In genomic region chr13:94713556-94714182, GRCh38 we compare ENCODE assay signal across 18 cellular contexts. TPM values are rescaled to one million over a fixed set of nuclear protein-coding genes. Genes with fewer than 3 reads are reported as not detected.
DNase-seq lines count a peak whose midpoint lies in the region; ATAC-seq and TF ChIP-seq lines count a peak whose summit lies in the region.
"Had no signal": no experiment of that assay in that cellular context is flagged by ENCODE, and none has a peak within 500 bp of the region (broad histone marks: within the 10 kb centered on the region; RNA-seq: fewer than 3 reads in every experiment).

No MANE protein-coding gene starts in this region.

- H3K4me1 ChIP-seq in CD8-positive, alpha-beta T cell (ENCODE audit: insufficient read depth, low read length): peaks cover 4% of the 10 kb centered on the region
- H3K4me1 ChIP-seq in HUES64 (ENCODE audit: insufficient read depth, low read length): peaks cover 58% of the 10 kb centered on the region
- H3K4me1 ChIP-seq in esophagus squamous epithelium: peaks cover 8 to 83% (median 17%) of the 10 kb centered on the region in 3 donors
- peaks cover 28% of the 10 kb centered on the region for H3K4me1 ChIP-seq in neuron (ENCODE audit: insufficient read depth, low read length)

- H3K4me3 Mint-ChIP-seq in CD8-positive, alpha-beta T cell: peak overlapping the region; percentile 44
- H3K4me3 Mint-ChIP-seq: activated CD8-positive, alpha-beta T cell treated with anti-CD3 and anti-CD28 coated beads for 36 hours; activated naive CD8-positive, alpha-beta T cell treated with anti-CD3 and anti-CD28 coated beads, Interleukin-2, amount 10 ng/mL, durations not matched to agents 7 days and 5 days; memory B cell; T-helper 1 cell treated with Interleukin-12 subunit alpha and Interleukin-12 subunit beta and Interleukin-4 antibody, amounts not matched to agents 30 μg/mL and 1 μg/mL, for 36 hours had no signal

- intact Hi-C loops in CD8-positive, alpha-beta T cell (cut with DNase I, micrococcal nuclease): no loop called here
- intact Hi-C loops in esophagus squamous epithelium (cut with DNase I): no loop called here

- H3K27me3 Mint-ChIP-seq in CD8-positive, alpha-beta T cell (ENCODE audit: low read depth): peaks cover 59% of the 10 kb centered on the region

- H3K4me3 ChIP-seq in CD8-positive, alpha-beta T cell (ENCODE audit: low read depth, low read length): no peak overlapping the region
- H3K4me3 ChIP-seq in HUES64 (ENCODE audit: low read length) (peak overlapping the region; percentile 77), esophagus squamous epithelium (peak overlapping the region; percentile 66 to 75 (median 69)), neuron (ENCODE audit: low read length) (peak overlapping the region; percentile 78)

- H3K36me3 ChIP-seq in CD8-positive, alpha-beta T cell (ENCODE audit: insufficient read depth, low read length): no peaks in the 10 kb centered on the region
- H3K36me3 ChIP-seq in HUES64 (ENCODE audit: insufficient read depth, low read length) (no peaks in the 10 kb centered on the region), esophagus squamous epithelium (no peaks in the 10 kb centered on the region), neuron (ENCODE audit: insufficient read depth, low read length) (peaks cover 26% of the 10 kb centered on the region)
- H3K36me3 ChIP-seq: heart left ventricle had no signal

- CTCF ChIA-PET in CD8-positive, alpha-beta T cell (lab: Charles Lee): no interaction called here

- H3K36me3 Mint-ChIP-seq in CD8-positive, alpha-beta T cell: no peaks in the 10 kb centered on the region
- H3K36me3 Mint-ChIP-seq: activated naive CD8-positive, alpha-beta T cell treated with anti-CD3 and anti-CD28 coated beads, Interleukin-2, amount 10 ng/mL, durations not matched to agents 7 days and 5 days; memory B cell had no signal

- POLR2A ChIA-PET in CD8-positive, alpha-beta T cell (lab: Charles Lee): no interaction called here

- H3K27ac Mint-ChIP-seq in CD8-positive, alpha-beta T cell: no peak overlapping the region
- H3K27ac Mint-ChIP-seq: activated CD8-positive, alpha-beta T cell treated with anti-CD3 and anti-CD28 coated beads for 36 hours; activated naive CD8-positive, alpha-beta T cell treated with anti-CD3 and anti-CD28 coated beads, Interleukin-2, amount 10 ng/mL, durations not matched to agents 7 days and 5 days; memory B cell had no signal

- H3K27ac ChIP-seq in CD8-positive, alpha-beta T cell (ENCODE audit: low read depth, low read length): no peak overlapping the region
- H3K27ac ChIP-seq in HUES64 (ENCODE audit: low read depth, low read length) (peak overlapping the region; percentile 57; the same call in 1 of the 2 replicates), esophagus squamous epithelium (peak overlapping the region; percentile 45 to 90 (median 87))
- H3K27ac ChIP-seq: heart left ventricle had no signal

- H3K9ac ChIP-seq in HUES64 (ENCODE audit: low read depth, low read length): peak overlapping the region; percentile 57

- peaks cover 14% of the 10 kb centered on the region for H3K4me1 Mint-ChIP-seq in CD8-positive, alpha-beta T cell (ENCODE audit: low read depth)

- no peak for TF ChIP-seq CTCF in CD8-positive, alpha-beta T cell (IDR thresholded peaks at IDR 0.05)
- no peak for TF ChIP-seq CTCF in esophagus squamous epithelium (IDR thresholded peaks at IDR 0.05)

- DNase-seq in CD8-positive, alpha-beta T cell: no peak
- DNase-seq in esophagus squamous epithelium (lab: John Stamatoyannopoulos, UW): no peak
- DNase-seq in HT-29 (ENCODE audit: low spot score): no peak
- no peak for DNase-seq in EL
- no peak for DNase-seq in effector CD8-positive, alpha-beta T cell (lab: John Stamatoyannopoulos, UW)
- DNase-seq: activated CD8-positive, alpha-beta T cell treated with anti-CD3 and anti-CD28 coated beads for 36 hours; effector memory CD4-positive, alpha-beta T cell; heart left ventricle; NCI-H2171 treated with DMSO at 0.1 percent for 48 hours; stimulated activated CD4-positive, alpha-beta T cell treated with anti-CD3 and anti-CD28 coated beads, Interleukin-2, amount 100 ng/mL, for 48 hours; stimulated activated naive CD4-positive, alpha-beta T cell treated with Interleukin-2 at 50 U/mL for 16 hours had no signal

- no peak overlapping the region for H2AFZ ChIP-seq in neuron (ENCODE audit: low read depth, low read length)

- peaks cover 7% of the 10 kb centered on the region for H3K27me3 ChIP-seq in CD8-positive, alpha-beta T cell (ENCODE audit: insufficient read depth, low read length)
- H3K27me3 ChIP-seq in HUES64 (ENCODE audit: insufficient read depth, low read length): peaks cover 60% of the 10 kb centered on the region
- H3K27me3 ChIP-seq in esophagus squamous epithelium: peaks cover 0 to 84% (median 11%) of the 10 kb centered on the region in 4 donors
- H3K27me3 ChIP-seq in neuron (ENCODE audit: insufficient read depth, low read length): no peaks in the 10 kb centered on the region

- TF ChIP-seq POLR2A in esophagus squamous epithelium (IDR thresholded peaks at IDR 0.05): no peak

- H3K9me3 Mint-ChIP-seq in CD8-positive, alpha-beta T cell: no peaks in the 10 kb centered on the region
- H3K9me3 Mint-ChIP-seq: activated CD8-positive, alpha-beta T cell treated with anti-CD3 and anti-CD28 coated beads for 36 hours; activated naive CD8-positive, alpha-beta T cell treated with anti-CD3 and anti-CD28 coated beads, Interleukin-2, amount 10 ng/mL, durations not matched to agents 7 days and 5 days; memory B cell; T-helper 1 cell treated with Interleukin-12 subunit alpha and Interleukin-12 subunit beta and Interleukin-4 antibody, amounts not matched to agents 30 μg/mL and 1 μg/mL, for 36 hours had no signal

- 3% methylated on average over 21 of the region's 22 CpGs for WGBS in HUES64
- WGBS in esophagus squamous epithelium, 2 donors: 9 to 12% methylated on average over 3 of the region's 22 CpGs

- no peak for ATAC-seq in CD8-positive, alpha-beta T cell
- ATAC-seq in GM18511 (IDR thresholded peaks at IDR 0.05; ENCODE audit: unreplicated experiment): no peak

- no peaks in the 10 kb centered on the region for H3K9me3 ChIP-seq in CD8-positive, alpha-beta T cell (ENCODE audit: low read length)
- H3K9me3 ChIP-seq in HUES64 (ENCODE audit: insufficient read depth, low read depth, low read length) (no peaks in the 10 kb centered on the region), esophagus squamous epithelium (no peaks in the 10 kb centered on the region), neuron (ENCODE audit: low read length) (no peaks in the 10 kb centered on the region)

RNA-seq across cellular contexts. Expression of gene SOX21, which starts 1.3 kb away (rescaled TPM):
- not detected for total RNA-seq in CD8-positive, alpha-beta T cell
- 12.4 TPM for polyA plus RNA-seq in HUES64 (2013, experiment 1 of 2)
- 21.2 TPM for polyA plus RNA-seq in HUES64 (2013, experiment 2 of 2)
- total RNA-seq in esophagus squamous epithelium: 10 to 100 TPM in 2 of 4 donors, 1 to 10 TPM in 2; 6.7 to 11.6 (median 10.1) TPM
- not detected in 2 replicates for total RNA-seq in HT-29 (2014; rRNA removed; shearing (Covaris generic))
- total RNA-seq: activated CD8-positive, alpha-beta T cell treated with anti-CD3 and anti-CD28 coated beads for 36 hours; activated naive CD8-positive, alpha-beta T cell treated with anti-CD3 and anti-CD28 coated beads, Interleukin-2, amount 10 ng/mL, durations not matched to agents 7 days and 5 days; heart left ventricle; MCF 10A had no signal
- polyA plus RNA-seq: heart left ventricle had no signal
